Comparison of ENCODE assay signal across 9 cellular contexts in genomic region chr11:63020671-63021255, GRCh38. TPM values are rescaled to one million over a fixed set of nuclear protein-coding genes. Genes with fewer than 3 reads are reported as not detected.
DNase-seq lines count a peak whose midpoint lies in the region; ATAC-seq and TF ChIP-seq lines count a peak whose summit lies in the region.
"Had no signal": no experiment of that assay in that cellular context is flagged by ENCODE, and none has a peak within 500 bp of the region (broad histone marks: within the 10 kb centered on the region; RNA-seq: fewer than 3 reads in every experiment).

No MANE protein-coding gene starts in this region.

- H3K4me1 ChIP-seq in left lung, result peaks cover 0 to 8% of the 10 kb centered on the region in 2 donors
- H3K4me1 ChIP-seq in GM23248 (ENCODE audit: insufficient read depth), result no peaks in the 10 kb centered on the region

- no peaks in the 10 kb centered on the region for H3K79me2 ChIP-seq in GM23248 (ENCODE audit: insufficient read depth)

- H3K27ac ChIP-seq in left lung (no peak overlapping the region), GM23248 (no peak overlapping the region)
- H3K27ac ChIP-seq: skin epidermis had no signal

- H3K9me3 ChIP-seq in left lung (no peaks in the 10 kb centered on the region), GM23248 (ENCODE audit: low read depth) (no peaks in the 10 kb centered on the region)

- TF ChIP-seq CTCF in AG09309 (IDR thresholded peaks at IDR 0.05; ENCODE audit: control insufficient read depth, insufficient read depth, low read depth, low read length, missing control alignments) (peak; percentile 45), left lung (IDR thresholded peaks at IDR 0.05) (peak; percentile 15 to 35)

- ATAC-seq in left lung, result no peak

- WGBS in GM23248 (ENCODE audit: low coverage in 1 of 2, low lambda C conversion rate in 2 of 2, missing lambda C conversion rate in 2 of 2), 2 experiments, result 51% methylated on average over 24 of the region's 24 CpGs

- no peaks in the 10 kb centered on the region for H4K20me1 ChIP-seq in GM23248 (ENCODE audit: insufficient read depth)

- H3K9ac ChIP-seq in GM23248, result no peak overlapping the region

- in situ Hi-C loops in GM23248 (cut with MboI), result no loop called here

- no peaks in the 10 kb centered on the region for H3K9me2 ChIP-seq in GM23248 (ENCODE audit: insufficient read depth)

- H2AFZ ChIP-seq in GM23248, result no peak overlapping the region

- H3K4me3 ChIP-seq in AG09309 (ENCODE audit: control insufficient read depth, low read depth, low read length), result no peak overlapping the region
- H3K4me3 ChIP-seq in H7 (ENCODE audit: insufficient read depth, low read depth, low read length), result no peak overlapping the region
- no peak overlapping the region for H3K4me3 ChIP-seq in left lung
- no peak overlapping the region for H3K4me3 ChIP-seq in GM23248
- H3K4me3 ChIP-seq: skin epidermis had no signal

- H3K36me3 ChIP-seq in H7 (replicated peaks; ENCODE audit: control insufficient read depth, insufficient read depth, low read length) (no peaks in the 10 kb centered on the region), left lung (no peaks in the 10 kb centered on the region), GM23248 (ENCODE audit: low read depth) (no peaks in the 10 kb centered on the region)

- intact Hi-C loops in left lung (cut with DNase I), result loop anchor here (2.0 to 10.0 kb wide), 2 partner anchors 112 to 116 kb away; no protein-coding TSS in a partner anchor

- no peak overlapping the region for H3K4me2 ChIP-seq in GM23248 (ENCODE audit: unreplicated experiment)

- DNase-seq in AG09309 (ENCODE audit: low read depth) (no peak), H7 (peak; percentile 89), left lung (no peak), GM23248 (no peak), SK-N-DZ (ENCODE audit: low spot score) (no peak), NCI-H345 (lab: John Stamatoyannopoulos, UW) (no peak), OCI-M2 (lab: John Stamatoyannopoulos, UW; ENCODE audit: unreplicated experiment) (no peak)
- DNase-seq in activated CD8-positive, alpha-beta memory T cell treated with anti-CD3 and anti-CD28 coated beads for 48 hours (ENCODE audit: low read depth in 2 of 3, low spot score in 2 of 3), result peak in 2 of 3 experiments; percentile 15

- H3K27me3 ChIP-seq in H7 (ENCODE audit: control insufficient read depth, insufficient read depth, low read length) (no peaks in the 10 kb centered on the region), left lung (peaks cover 0 to 33% of the 10 kb centered on the region in 2 donors), GM23248 (replicated peaks; ENCODE audit: insufficient read depth) (peaks cover 7% of the 10 kb centered on the region; the same call in 1 of the 2 replicates)

- H3F3A ChIP-seq in GM23248 (ENCODE audit: insufficient read depth), result no peaks in the 10 kb centered on the region

RNA-seq across cellular contexts. Expression of gene SLC22A8, which starts 5.1 kb away (rescaled TPM):
- total RNA-seq in H7 (2014; rRNA removed; shearing (Covaris generic)), result not detected in 2 replicates
- total RNA-seq in left lung, result not detected
- not detected in 2 replicates for total RNA-seq in GM23248 (2014; rRNA removed; shearing (Covaris generic))
- not detected in 2 replicates for polyA plus RNA-seq in GM23248 (2016; fragmentation: Nextera tagmentation; extraction: Ambion mirVana)
- polyA plus RNA-seq in SK-N-DZ (2014; cell fraction: cytosol; rRNA removed), result not detected in 2 replicates
- polyA plus RNA-seq in SK-N-DZ (2014; cell fraction: nucleus; rRNA removed), result 0.45 TPM in 1 of 2 replicates, not detected in the other

RNA-seq across cellular contexts. Expression of gene SLC22A6, which starts 36.0 kb away (rescaled TPM):
- not detected in 2 replicates for total RNA-seq in H7 (2014; rRNA removed; shearing (Covaris generic))
- total RNA-seq in left lung, result not detected
- not detected in 2 replicates for total RNA-seq in GM23248 (2014; rRNA removed; shearing (Covaris generic))
- not detected in 2 replicates for polyA plus RNA-seq in GM23248 (2016; fragmentation: Nextera tagmentation; extraction: Ambion mirVana)
- polyA plus RNA-seq in SK-N-DZ (2014; cell fraction: cytosol; rRNA removed), result not detected in 2 replicates
- not detected in 2 replicates for polyA plus RNA-seq in SK-N-DZ (2014; cell fraction: nucleus; rRNA removed)

Comparison
In these comparisons a context has a peak if more than half of its experiments do, and no peak if none do; other contexts are left out.
1. DNase-seq: peak in H7 (single experiment) and activated CD8-positive, alpha-beta memory T cell treated with anti-CD3 and anti-CD28 coated beads for 48 hours (2 of 3); none in AG09309 (single experiment), left lung (0 of 2), GM23248 (single experiment), SK-N-DZ (single experiment), NCI-H345 (single experiment) and OCI-M2 (single experiment).